8 cellular contexts compared by ENCODE assay signal in the genomic region with DNA sequence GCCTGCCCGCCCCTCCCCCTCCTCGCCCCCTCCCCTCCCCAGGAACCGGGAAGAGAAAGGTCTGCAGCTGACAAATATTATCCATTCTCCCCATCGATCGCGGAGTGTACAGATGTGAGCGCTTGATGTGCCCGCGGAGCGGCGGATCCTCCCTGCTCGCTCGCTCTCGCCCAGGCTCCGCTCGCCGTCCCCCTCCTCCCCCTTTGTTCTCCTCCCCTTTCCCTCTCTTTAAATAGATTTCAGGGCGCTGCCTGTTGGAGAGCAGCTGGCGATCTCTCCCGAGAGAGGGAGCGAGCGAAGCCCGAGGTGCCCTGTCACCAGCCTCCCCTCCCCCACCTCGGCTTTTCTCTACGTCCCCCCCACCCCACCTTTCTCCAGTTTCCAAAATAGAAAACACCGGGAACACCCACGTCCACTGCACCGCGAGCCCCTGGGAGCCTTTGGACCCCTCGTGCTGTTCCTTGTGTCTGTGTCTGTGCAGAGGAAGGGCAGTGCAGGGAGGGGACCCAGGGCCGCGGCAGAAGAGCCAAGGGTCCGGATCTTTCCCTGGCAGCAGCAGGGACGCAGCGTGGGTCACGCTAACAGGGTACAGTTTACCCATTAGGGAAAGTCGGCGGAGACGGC. TPM values are rescaled to one million over a fixed set of nuclear protein-coding genes. Genes with fewer than 3 reads are reported as not detected.
DNase-seq lines count a peak whose midpoint lies in the region; ATAC-seq and TF ChIP-seq lines count a peak whose summit lies in the region.

No MANE protein-coding gene starts in this region.

- no peaks in the 10 kb centered on the region for H3K9me3 ChIP-seq in CD8-positive, alpha-beta T cell (ENCODE audit: low read length)
- H3K9me3 ChIP-seq in HUES64 (ENCODE audit: insufficient read depth, low read depth, low read length) = no peaks in the 10 kb centered on the region

- no peak overlapping the region for H3K27ac Mint-ChIP-seq in CD8-positive, alpha-beta T cell
- H3K27ac Mint-ChIP-seq in natural killer cell = peak overlapping the region in 1 of 2 donors; percentile 45

- no peaks in the 10 kb centered on the region for H3K36me3 ChIP-seq in CD8-positive, alpha-beta T cell (ENCODE audit: insufficient read depth, low read length)
- H3K36me3 ChIP-seq in HUES64 (ENCODE audit: insufficient read depth, low read length) = no peaks in the 10 kb centered on the region

- POLR2A ChIA-PET in CD8-positive, alpha-beta T cell (lab: Charles Lee) = interaction anchor here (0.9 to 3.5 kb wide), 5 partner anchors 21 to 93 kb away, joined by 3 to 22 read pairs (median 6); partner anchors contain the start of gene BCOR

- intact Hi-C loops in CD8-positive, alpha-beta T cell (cut with DNase I, micrococcal nuclease) = loop anchor here (2.0 to 10.0 kb wide), 4 partner anchors 60 to 420 kb away; no protein-coding TSS in a partner anchor
- intact Hi-C loops in natural killer cell (cut with micrococcal nuclease) = loop anchor here (5.0 kb wide), 3 partner anchors 57 to 342 kb away; partner anchors contain the start of gene BCOR

- no peaks in the 10 kb centered on the region for H3K36me3 Mint-ChIP-seq in CD8-positive, alpha-beta T cell
- no peaks in the 10 kb centered on the region for H3K36me3 Mint-ChIP-seq in natural killer cell

- no peak for DNase-seq in CD8-positive, alpha-beta T cell
- DNase-seq in SHP77 treated with DMSO at 0.1 percent for 48 hours (lab: John Stamatoyannopoulos, UW) (peak; percentile 14), epithelial cell of proximal tubule (ENCODE audit: low read depth) (no peak), natural killer cell (no peak), SKM-1 treated with dmso at 0.1 percent for 144 hours (lab: John Stamatoyannopoulos, UW; ENCODE audit: unreplicated experiment) (no peak)

- no peaks in the 10 kb centered on the region for H3K27me3 Mint-ChIP-seq in CD8-positive, alpha-beta T cell (ENCODE audit: low read depth)
- peaks cover 0 to 11% of the 10 kb centered on the region in 2 donors for H3K27me3 Mint-ChIP-seq in natural killer cell (ENCODE audit: low read depth in 2 of 2)

- ATAC-seq in CD8-positive, alpha-beta T cell = no peak
- no peak for ATAC-seq in natural killer cell
- no peak for ATAC-seq in GM19324 (IDR thresholded peaks at IDR 0.05; ENCODE audit: low FRiP score, unreplicated experiment)
- ATAC-seq in GM18873 (IDR thresholded peaks at IDR 0.05; ENCODE audit: low FRiP score, unreplicated experiment) = no peak

- H3K4me3 Mint-ChIP-seq in CD8-positive, alpha-beta T cell = peak overlapping the region; percentile 82
- H3K4me3 Mint-ChIP-seq in natural killer cell = peak overlapping the region; percentile 80

- peaks cover 18% of the 10 kb centered on the region for H3K4me1 Mint-ChIP-seq in CD8-positive, alpha-beta T cell (ENCODE audit: low read depth)
- H3K4me1 Mint-ChIP-seq in natural killer cell = peaks cover under 1 to 10% of the 10 kb centered on the region in 2 donors

- peak overlapping the region; percentile 57 for H3K9ac ChIP-seq in HUES64 (ENCODE audit: low read depth, low read length)

- H3K4me1 ChIP-seq in CD8-positive, alpha-beta T cell (ENCODE audit: insufficient read depth, low read length) = no peaks in the 10 kb centered on the region
- H3K4me1 ChIP-seq in HUES64 (ENCODE audit: insufficient read depth, low read length) = peaks cover 22% of the 10 kb centered on the region

- no peaks in the 10 kb centered on the region for H3K9me3 Mint-ChIP-seq in CD8-positive, alpha-beta T cell
- no peaks in the 10 kb centered on the region for H3K9me3 Mint-ChIP-seq in natural killer cell

- no peaks in the 10 kb centered on the region for H3K27me3 ChIP-seq in CD8-positive, alpha-beta T cell (ENCODE audit: insufficient read depth, low read length)
- peaks cover 62% of the 10 kb centered on the region for H3K27me3 ChIP-seq in HUES64 (ENCODE audit: insufficient read depth, low read length)

- H3K27ac ChIP-seq in CD8-positive, alpha-beta T cell (ENCODE audit: low read depth, low read length) = no peak overlapping the region
- H3K27ac ChIP-seq in HUES64 (ENCODE audit: low read depth, low read length) = peak overlapping the region; percentile 30; the same call in 1 of the 2 replicates

- H3K4me3 ChIP-seq in CD8-positive, alpha-beta T cell (ENCODE audit: low read depth, low read length) = peak overlapping the region; percentile 41
- H3K4me3 ChIP-seq in HUES64 (ENCODE audit: low read length) (peak overlapping the region; percentile 63), epithelial cell of proximal tubule (ENCODE audit: low read depth, low read length) (peak overlapping the region; percentile 51)

- CTCF ChIA-PET in CD8-positive, alpha-beta T cell (lab: Charles Lee) = interaction anchor here (1.8 kb wide), 1 partner anchor 57 kb away, joined by 7 read pairs; the partner anchor contains the start of gene BCOR

- WGBS in HUES64 = 0% methylated on average over 33 of the region's 39 CpGs

- TF ChIP-seq CTCF in CD8-positive, alpha-beta T cell (IDR thresholded peaks at IDR 0.05) = no peak
- TF ChIP-seq CTCF in epithelial cell of proximal tubule (conservative IDR thresholded peaks at IDR 0.05; ENCODE audit: low read depth, low read length) (no peak), natural killer cell (IDR thresholded peaks at IDR 0.05) (no peak)

RNA-seq across cellular contexts. Expression of gene BCOR, which starts 56.6 kb away (rescaled TPM):
- total RNA-seq in CD8-positive, alpha-beta T cell = 10 to 100 TPM; 35.5 to 38.5 TPM
- 34.7 TPM for polyA plus RNA-seq in HUES64 (2013, experiment 1 of 2)
- 31.5 TPM for polyA plus RNA-seq in HUES64 (2013, experiment 2 of 2)
- total RNA-seq in epithelial cell of proximal tubule = 21.3 and 24.3 TPM in 2 replicates
- total RNA-seq in natural killer cell = 10 to 100 TPM; 20.0 to 35.2 (median 29.2) TPM
